In genomic region chr17:1108810-1109605, GRCh38 we compare ENCODE assay signal across 9 cellular contexts.
DNase-seq lines count a peak whose midpoint lies in the region; ATAC-seq and TF ChIP-seq lines count a peak whose summit lies in the region.
"Had no signal": no experiment of that assay in that cellular context is flagged by ENCODE, and none has a peak within 500 bp of the region (broad histone marks: within the 10 kb centered on the region; RNA-seq: fewer than 3 reads in every experiment).

No MANE protein-coding gene starts in this region.

- H3K4me1 ChIP-seq in CD4-positive, CD25-positive, alpha-beta regulatory T cell (ENCODE audit: control insufficient read depth, insufficient read depth, low read length, poor library complexity, severe bottlenecking), result peaks cover 32% of the 10 kb centered on the region
- peaks cover 32% of the 10 kb centered on the region for H3K4me1 ChIP-seq in HAP-1
- peaks cover 4% of the 10 kb centered on the region for H3K4me1 ChIP-seq in SJCRH30
- H3K4me1 ChIP-seq in heart left ventricle, result peaks cover 13 to 80% (median 67%) of the 10 kb centered on the region in 12 donors

- H3K27me3 ChIP-seq in CD4-positive, CD25-positive, alpha-beta regulatory T cell (ENCODE audit: control insufficient read depth, insufficient read depth, low read length), result no peaks in the 10 kb centered on the region
- H3K27me3 ChIP-seq in HAP-1 (ENCODE audit: low read depth) (no peaks in the 10 kb centered on the region), SJCRH30 (no peaks in the 10 kb centered on the region), heart left ventricle (no peaks in the 10 kb centered on the region)

- peak overlapping the region; percentile 53 for H3K4me3 ChIP-seq in CD4-positive, CD25-positive, alpha-beta regulatory T cell (ENCODE audit: low read depth, low read length)
- H3K4me3 ChIP-seq in HAP-1, result peak overlapping the region; percentile 39
- H3K4me3 ChIP-seq in SJCRH30, result peak overlapping the region; percentile 54
- H3K4me3 ChIP-seq in heart left ventricle, result peak overlapping the region; percentile 60 to 86 (median 74)
- H3K4me3 ChIP-seq: K562 had no signal

- peak; percentile 79 to 82 for ATAC-seq in CD4-positive, CD25-positive, alpha-beta regulatory T cell (ENCODE audit: low read depth in 2 of 2)
- ATAC-seq in heart left ventricle (peak in 3 of 4 donors; percentile 1 to 33 (median 21)), HG02610 (IDR thresholded peaks at IDR 0.05; ENCODE audit: unreplicated experiment) (no peak)
- ATAC-seq: K562 had no signal

- peaks cover 6 to 50% (median 27%) of the 10 kb centered on the region in 4 donors for H3K4me1 Mint-ChIP-seq in CD4-positive, CD25-positive, alpha-beta regulatory T cell
- peaks cover 34% of the 10 kb centered on the region for H3K4me1 Mint-ChIP-seq in activated naive CD4-positive, alpha-beta T cell treated with anti-CD3 and anti-CD28 coated beads, Interleukin-2, amount 50 U/mL, for 24 hours

- DNase-seq in CD4-positive, CD25-positive, alpha-beta regulatory T cell, result peak; percentile 56 to 88 (median 76)
- DNase-seq in HAP-1 (ENCODE audit: low spot score in 2 of 2), result peak; percentile 11 to 68
- DNase-seq in SJCRH30, result no peak
- peak; percentile 73 to 88 (median 76) for DNase-seq in heart left ventricle
- peak; percentile 78 for DNase-seq in retina
- no peak for DNase-seq in NCI-H345 treated with DMSO at 0.1 percent for 48 hours (lab: John Stamatoyannopoulos, UW; ENCODE audit: unreplicated experiment)

- peak overlapping the region; percentile 80 for H3K27ac ChIP-seq in CD4-positive, CD25-positive, alpha-beta regulatory T cell (ENCODE audit: insufficient read depth, low read length, poor library complexity, severe bottlenecking)
- H3K27ac ChIP-seq in SJCRH30 (no peak overlapping the region), heart left ventricle (peak overlapping the region; percentile 92 to 99 (median 96))

- H3K4me3 Mint-ChIP-seq in CD4-positive, CD25-positive, alpha-beta regulatory T cell, result peak overlapping the region; percentile 87 to 92 (median 89)
- peak overlapping the region; percentile 83 for H3K4me3 Mint-ChIP-seq in activated naive CD4-positive, alpha-beta T cell treated with anti-CD3 and anti-CD28 coated beads, Interleukin-2, amount 50 U/mL, for 24 hours

- peaks cover 0 to 4% (median 0%) of the 10 kb centered on the region in 7 donors for H3K9me3 Mint-ChIP-seq in CD4-positive, CD25-positive, alpha-beta regulatory T cell
- no peaks in the 10 kb centered on the region for H3K9me3 Mint-ChIP-seq in activated naive CD4-positive, alpha-beta T cell treated with anti-CD3 and anti-CD28 coated beads, Interleukin-2, amount 50 U/mL, for 24 hours

- no peak for TF ChIP-seq CTCF in heart left ventricle (IDR thresholded peaks at IDR 0.05)

- 1% methylated on average over 22 to 99 of the region's 99 CpGs; no CpG with 5 or more reads in 1 of the 4 donors for WGBS in heart left ventricle, 4 donors

- intact Hi-C loops in heart left ventricle (cut with DNase I), result loop anchor here in 2 of 10 donors (5.0 kb wide), 2 partner anchors 42 to 52 kb away; no protein-coding TSS in a partner anchor

- no peaks in the 10 kb centered on the region for H3K9me3 ChIP-seq in CD4-positive, CD25-positive, alpha-beta regulatory T cell (ENCODE audit: control insufficient read depth in 2 of 2, low read length in 2 of 2)
- no peaks in the 10 kb centered on the region for H3K9me3 ChIP-seq in HAP-1
- H3K9me3 ChIP-seq in SJCRH30 (replicated peaks), result no peaks in the 10 kb centered on the region
- no peaks in the 10 kb centered on the region for H3K9me3 ChIP-seq in heart left ventricle

- no peaks in the 10 kb centered on the region for H3K36me3 ChIP-seq in CD4-positive, CD25-positive, alpha-beta regulatory T cell (ENCODE audit: control insufficient read depth, insufficient read depth, low read length)
- H3K36me3 ChIP-seq in HAP-1 (replicated peaks), result peaks cover 3% of the 10 kb centered on the region; the same call in 1 of the 2 replicates
- H3K36me3 ChIP-seq in SJCRH30, result no peaks in the 10 kb centered on the region
- peaks cover 0 to 13% (median 0%) of the 10 kb centered on the region in 9 donors for H3K36me3 ChIP-seq in heart left ventricle

- H3K27ac Mint-ChIP-seq in CD4-positive, CD25-positive, alpha-beta regulatory T cell, result peak overlapping the region in 2 of 3 donors; percentile 69 to 81
- H3K27ac Mint-ChIP-seq in activated naive CD4-positive, alpha-beta T cell treated with anti-CD3 and anti-CD28 coated beads, Interleukin-2, amount 50 U/mL, for 24 hours, result no peak overlapping the region

- in situ Hi-C loops in HAP-1 (cut with MboI; ENCODE audit: low sequenced_read_pairs), result no loop called here

- TF ChIP-seq POLR2A in heart left ventricle (IDR thresholded peaks at IDR 0.05), result peak in 1 of 2 donors; percentile 55

- H3K36me3 Mint-ChIP-seq in CD4-positive, CD25-positive, alpha-beta regulatory T cell, result peaks cover 4% of the 10 kb centered on the region
- H3K36me3 Mint-ChIP-seq in activated naive CD4-positive, alpha-beta T cell treated with anti-CD3 and anti-CD28 coated beads, Interleukin-2, amount 50 U/mL, for 24 hours, result no peaks in the 10 kb centered on the region

- no peaks in the 10 kb centered on the region for H3K27me3 Mint-ChIP-seq in CD4-positive, CD25-positive, alpha-beta regulatory T cell
- no peaks in the 10 kb centered on the region for H3K27me3 Mint-ChIP-seq in activated naive CD4-positive, alpha-beta T cell treated with anti-CD3 and anti-CD28 coated beads, Interleukin-2, amount 50 U/mL, for 24 hours

Comparison
In these comparisons a context has a peak if more than half of its experiments do, and no peak if none do; other contexts are left out.
1. DNase-seq: peak in CD4-positive, CD25-positive, alpha-beta regulatory T cell (3 of 3), HAP-1 (2 of 2), heart left ventricle (5 of 5) and retina (single experiment); none in SJCRH30 (0 of 2) and NCI-H345 treated with DMSO at 0.1 percent for 48 hours (single experiment).
2. Peak in every context shown above with its lines, with median percentiles within 50 percentile points of each other: H3K4me3 ChIP-seq.